In genomic region chr17:35087731-35088646, GRCh38 we compare ENCODE assay signal across 8 cellular contexts. TPM values are rescaled to one million over a fixed set of nuclear protein-coding genes. Genes with fewer than 3 reads are reported as not detected.
DNase-seq lines count a peak whose midpoint lies in the region; FAIRE-seq and TF ChIP-seq lines count a peak whose summit lies in the region.

No MANE protein-coding gene starts in this region.

- no peaks in the 10 kb centered on the region for H3K36me3 ChIP-seq in keratinocyte (ENCODE audit: control insufficient read depth in 2 of 2, extremely low read depth in 1 of 2, insufficient read depth in 2 of 2, low read length in 2 of 2)
- no peaks in the 10 kb centered on the region for H3K36me3 ChIP-seq in small intestine (ENCODE audit: control insufficient read depth in 2 of 2, insufficient read depth in 2 of 2, low read length in 2 of 2)

- no peaks in the 10 kb centered on the region for H3K36me3 Mint-ChIP-seq in chondrocyte (ENCODE audit: low read depth)

- H4K20me1 ChIP-seq in keratinocyte (ENCODE audit: control insufficient read depth, extremely low read depth, insufficient read depth, low read length): no peaks in the 10 kb centered on the region

- H3K4me3 Mint-ChIP-seq in chondrocyte (ENCODE audit: unreplicated experiment): peak overlapping the region; percentile 94

- DNase-seq in stimulated activated naive CD4-positive, alpha-beta T cell (lab: John Stamatoyannopoulos, UW): peak; percentile 8 to 66 (median 20)
- DNase-seq in stimulated activated naive CD4-positive, alpha-beta T cell treated with Interleukin-2 at 50 U/mL for 16 hours (lab: John Stamatoyannopoulos, UW): no peak
- DNase-seq in HT1080 (ENCODE audit: low read depth): peak; percentile 42
- peak; percentile 7 for DNase-seq in T-helper 9 cell
- no peak for DNase-seq in chondrocyte (ENCODE audit: low spot score)
- no peak for DNase-seq in keratinocyte (ENCODE audit: low read depth, low spot score)
- DNase-seq in small intestine: peak; percentile 92
- no peak for DNase-seq in SHP77 treated with DMSO at 0.1 percent for 48 hours (lab: John Stamatoyannopoulos, UW)

- no peaks in the 10 kb centered on the region for H3K27me3 ChIP-seq in keratinocyte (ENCODE audit: control insufficient read depth, extremely low read depth, insufficient read depth, low read length)
- H3K27me3 ChIP-seq in small intestine (ENCODE audit: control insufficient read depth in 2 of 2, insufficient read depth in 2 of 2, low read length in 2 of 2): no peaks in the 10 kb centered on the region

- no peaks in the 10 kb centered on the region for H3K27me3 Mint-ChIP-seq in chondrocyte (ENCODE audit: low read depth)

- H3K4me1 ChIP-seq in keratinocyte (ENCODE audit: control insufficient read depth, extremely low read depth, insufficient read depth, low read length) (peaks cover 55% of the 10 kb centered on the region), small intestine (ENCODE audit: control insufficient read depth in 2 of 2, insufficient read depth in 1 of 2, low read depth in 1 of 2, low read length in 1 of 2) (peaks cover 0 to 4% of the 10 kb centered on the region in 2 donors)

- peak overlapping the region; percentile 96 for H3K27ac Mint-ChIP-seq in chondrocyte (ENCODE audit: unreplicated experiment)

- peaks cover 42% of the 10 kb centered on the region for H3K79me2 ChIP-seq in keratinocyte (ENCODE audit: control insufficient read depth, insufficient read depth, low read length)

- peak overlapping the region; percentile 97 for H3K4me2 ChIP-seq in keratinocyte (ENCODE audit: control insufficient read depth, extremely low read depth, insufficient read depth, low read depth, low read length)

- 1 to 7% (median 3%) methylated on average over 22 of the region's 22 CpGs for WGBS in small intestine, 3 donors

- dilution Hi-C loops in keratinocyte (cut with MboI; ENCODE audit: extremely low pct_ligation_motif_present, low sequenced_read_pairs): no loop called here

- FAIRE-seq in keratinocyte (lab: Jason Lieb, UNC): peak; percentile 13
- FAIRE-seq in small intestine (lab: Jason Lieb, UNC): no peak

- no peaks in the 10 kb centered on the region for H3K9me3 Mint-ChIP-seq in chondrocyte (ENCODE audit: low read depth)

- H3K4me3 ChIP-seq in keratinocyte (ENCODE audit: control insufficient read depth in 2 of 3, extremely low read depth in 1 of 3, insufficient read depth in 2 of 3, low read depth in 1 of 3, low read length in 3 of 3) (peak overlapping the region; percentile 86 to 90 (median 89)), small intestine (ENCODE audit: low read depth in 1 of 2, low read length in 2 of 2) (peak overlapping the region; percentile 94 to 100)

- H3K4me1 Mint-ChIP-seq in chondrocyte (ENCODE audit: low read depth): peaks cover 33% of the 10 kb centered on the region

- H3K27ac ChIP-seq in keratinocyte (ENCODE audit: control insufficient read depth, insufficient read depth, low read length): peak overlapping the region; percentile 94
- H3K27ac ChIP-seq in small intestine (ENCODE audit: low read depth in 1 of 2, low read length in 1 of 2): peak overlapping the region; percentile 97 to 100

- H3K9me1 ChIP-seq in keratinocyte (ENCODE audit: control insufficient read depth, extremely low read depth, insufficient read depth, low read length): no peaks in the 10 kb centered on the region

- TF ChIP-seq CTCF in chondrocyte (IDR thresholded peaks at IDR 0.05) (peak; percentile 40), keratinocyte (optimal IDR thresholded peaks at IDR 0.05 in 1 of 3, IDR thresholded peaks at IDR 0.05 in 1 of 3, conservative IDR thresholded peaks at IDR 0.05 in 1 of 3; ENCODE audit: extremely low read depth in 1 of 3, insufficient read depth in 2 of 3, low read length in 3 of 3) (peak in 1 of 3 experiments; percentile 13)

- H3K9ac ChIP-seq in keratinocyte (ENCODE audit: control insufficient read depth, extremely low read depth, insufficient read depth, low read length): peak overlapping the region; percentile 94

- H3K9me3 ChIP-seq in keratinocyte (ENCODE audit: control insufficient read depth, low read depth, low read length) (no peaks in the 10 kb centered on the region), small intestine (ENCODE audit: control insufficient read depth, low read depth) (no peaks in the 10 kb centered on the region)

- peak overlapping the region; percentile 63 for H2AFZ ChIP-seq in keratinocyte (ENCODE audit: control insufficient read depth, low read length)

RNA-seq across cellular contexts. Expression of gene RFFL, which starts 24.5 kb away (rescaled TPM):
- 20.7 and 23.7 TPM in 2 replicates for total RNA-seq in HT1080 (2014; rRNA removed; shearing (Covaris generic))
- 19.1 and 24.6 TPM in 2 replicates for polyA plus RNA-seq in HT1080 (2015; cell fraction: cytosol; rRNA removed)
- 15.9 TPM in 2 replicates for polyA plus RNA-seq in HT1080 (2015; cell fraction: nucleus; rRNA removed)
- total RNA-seq in chondrocyte: 11.1 to 16.5 TPM (median 14.0 TPM) in 3 replicates
- polyA plus RNA-seq in keratinocyte (10.7 to 17.0 TPM (median 13.5 TPM) in 3 replicates), small intestine (10 to 100 TPM in 2 of 3 donors, 1 to 10 TPM in 1; 10.0 to 18.5 (median 15.2) TPM)
- 5.3 TPM for polyA plus RNA-seq in keratinocyte (2011; ENCODE audit: low read depth)
- 10.4 and 13.6 TPM in 2 replicates for polyA plus RNA-seq in keratinocyte (2011; cell fraction: cytosol; rRNA removed)
- polyA plus RNA-seq in keratinocyte (2011; cell fraction: nucleus; rRNA removed): 13.0 and 13.4 TPM in 2 replicates
- polyA plus RNA-seq in keratinocyte (2012; ENCODE audit: low replicate concordance): 8.8 and 13.2 TPM in 2 replicates
- polyA minus RNA-seq in keratinocyte: 43.7 to 112 TPM (median 46.5 TPM) in 3 replicates
- 26.7 TPM for polyA minus RNA-seq in keratinocyte (2011; cell fraction: cytosol; rRNA and poly(A)+ RNA removed)
- polyA minus RNA-seq in keratinocyte (2011; cell fraction: nucleus; rRNA and poly(A)+ RNA removed): 9.3 and 17.8 TPM in 2 replicates

RNA-seq across cellular contexts. Expression of gene RAD51D, which starts 31.7 kb away (rescaled TPM):
- total RNA-seq in HT1080 (2014; rRNA removed; shearing (Covaris generic)): 8.6 and 10.1 TPM in 2 replicates
- 12.5 and 13.4 TPM in 2 replicates for polyA plus RNA-seq in HT1080 (2015; cell fraction: cytosol; rRNA removed)
- 17.0 and 21.2 TPM in 2 replicates for polyA plus RNA-seq in HT1080 (2015; cell fraction: nucleus; rRNA removed)
- 11.1 to 13.4 TPM (median 11.2 TPM) in 3 replicates for total RNA-seq in chondrocyte
- polyA plus RNA-seq in keratinocyte (2.7 to 8.2 TPM (median 4.9 TPM) in 3 replicates), small intestine (1 to 10 TPM in 2 of 3 donors, under 1 TPM in 1; 0.89 to 9.7 (median 5.1) TPM)
- polyA plus RNA-seq in keratinocyte (2011; ENCODE audit: low read depth): 0.51 TPM
- polyA plus RNA-seq in keratinocyte (2011; cell fraction: cytosol; rRNA removed): 2.4 and 2.6 TPM in 2 replicates
- 4.4 and 5.6 TPM in 2 replicates for polyA plus RNA-seq in keratinocyte (2011; cell fraction: nucleus; rRNA removed)
- polyA plus RNA-seq in keratinocyte (2012; ENCODE audit: low replicate concordance): 0.86 and 5.6 TPM in 2 replicates
- 3.8 to 4.9 TPM (median 4.4 TPM) in 3 replicates for polyA minus RNA-seq in keratinocyte
- 3.8 TPM for polyA minus RNA-seq in keratinocyte (2011; cell fraction: cytosol; rRNA and poly(A)+ RNA removed)
- polyA minus RNA-seq in keratinocyte (2011; cell fraction: nucleus; rRNA and poly(A)+ RNA removed): 2.1 and 3.2 TPM in 2 replicates

RNA-seq across cellular contexts. Expression of gene FNDC8, which starts 33.4 kb away (rescaled TPM):
- not detected in 2 replicates for total RNA-seq in HT1080 (2014; rRNA removed; shearing (Covaris generic))
- not detected in 2 replicates for polyA plus RNA-seq in HT1080 (2015; cell fraction: cytosol; rRNA removed)
- not detected in 2 replicates for polyA plus RNA-seq in HT1080 (2015; cell fraction: nucleus; rRNA removed)
- total RNA-seq in chondrocyte: not detected in 3 replicates
- polyA plus RNA-seq in keratinocyte (not detected in 3 replicates), small intestine (not detected)
- polyA plus RNA-seq in keratinocyte (2011; ENCODE audit: low read depth): not detected
- polyA plus RNA-seq in keratinocyte (2011; cell fraction: cytosol; rRNA removed): not detected in 2 replicates
- not detected in 2 replicates for polyA plus RNA-seq in keratinocyte (2011; cell fraction: nucleus; rRNA removed)
- polyA plus RNA-seq in keratinocyte (2012; ENCODE audit: low replicate concordance): 0.11 TPM in 1 of 2 replicates, not detected in the other
- polyA minus RNA-seq in keratinocyte: not detected in 3 replicates
- not detected for polyA minus RNA-seq in keratinocyte (2011; cell fraction: cytosol; rRNA and poly(A)+ RNA removed)
- not detected in 2 replicates for polyA minus RNA-seq in keratinocyte (2011; cell fraction: nucleus; rRNA and poly(A)+ RNA removed)

RNA-seq across cellular contexts. Expression of gene NLE1, which starts 54.1 kb away (rescaled TPM):
- 42.9 and 47.2 TPM in 2 replicates for total RNA-seq in HT1080 (2014; rRNA removed; shearing (Covaris generic))
- 23.8 and 27.7 TPM in 2 replicates for polyA plus RNA-seq in HT1080 (2015; cell fraction: cytosol; rRNA removed)
- polyA plus RNA-seq in HT1080 (2015; cell fraction: nucleus; rRNA removed): 26.7 and 27.8 TPM in 2 replicates
- total RNA-seq in chondrocyte: 10.2 to 12.7 TPM (median 12.0 TPM) in 3 replicates
- polyA plus RNA-seq in keratinocyte: 13.5 to 18.6 TPM (median 16.0 TPM) in 3 replicates
- 3.7 TPM for polyA plus RNA-seq in keratinocyte (2011; ENCODE audit: low read depth)
- polyA plus RNA-seq in keratinocyte (2011; cell fraction: cytosol; rRNA removed): 11.1 and 15.0 TPM in 2 replicates
- polyA plus RNA-seq in keratinocyte (2011; cell fraction: nucleus; rRNA removed): 16.8 and 17.2 TPM in 2 replicates
- 9.8 and 19.7 TPM in 2 replicates for polyA plus RNA-seq in keratinocyte (2012; ENCODE audit: low replicate concordance)
- polyA minus RNA-seq in keratinocyte: 15.4 to 28.5 TPM (median 18.9 TPM) in 3 replicates
- 35.7 TPM for polyA minus RNA-seq in keratinocyte (2011; cell fraction: cytosol; rRNA and poly(A)+ RNA removed)
- polyA minus RNA-seq in keratinocyte (2011; cell fraction: nucleus; rRNA and poly(A)+ RNA removed): 7.5 and 12.3 TPM in 2 replicates
- 10 to 100 TPM in 1 of 3 donors, 1 to 10 TPM in 2; 1.8 to 13.9 (median 3.2) TPM for polyA plus RNA-seq in small intestine

RNA-seq across cellular contexts. Expression of gene UNC45B, which starts 59.6 kb away (rescaled TPM):
- not detected in 2 replicates for total RNA-seq in HT1080 (2014; rRNA removed; shearing (Covaris generic))
- not detected in 2 replicates for polyA plus RNA-seq in HT1080 (2015; cell fraction: cytosol; rRNA removed)
- polyA plus RNA-seq in HT1080 (2015; cell fraction: nucleus; rRNA removed): not detected in 2 replicates
- total RNA-seq in chondrocyte: not detected in 3 replicates
- polyA plus RNA-seq in keratinocyte (0.03 to 0.04 TPM in 2 of 3 replicates, not detected in the other), small intestine (not detected)
- 0.10 TPM for polyA plus RNA-seq in keratinocyte (2011; ENCODE audit: low read depth)
- 0.02 and 0.03 TPM in 2 replicates for polyA plus RNA-seq in keratinocyte (2011; cell fraction: cytosol; rRNA removed)
- 0.11 and 0.15 TPM in 2 replicates for polyA plus RNA-seq in keratinocyte (2011; cell fraction: nucleus; rRNA removed)
- 0.04 TPM in 1 of 2 replicates, not detected in the other for polyA plus RNA-seq in keratinocyte (2012; ENCODE audit: low replicate concordance)
- 0.06 to 0.30 TPM in 2 of 3 replicates, not detected in the other for polyA minus RNA-seq in keratinocyte
- polyA minus RNA-seq in keratinocyte (2011; cell fraction: cytosol; rRNA and poly(A)+ RNA removed): not detected
- not detected in 2 replicates for polyA minus RNA-seq in keratinocyte (2011; cell fraction: nucleus; rRNA and poly(A)+ RNA removed)

Comparison
In these comparisons a context has a peak if more than half of its experiments do, and no peak if none do; other contexts are left out.
1. DNase-seq: peak in stimulated activated naive CD4-positive, alpha-beta T cell (6 of 6), HT1080 (single experiment), T-helper 9 cell (single experiment) and small intestine (single experiment); none in stimulated activated naive CD4-positive, alpha-beta T cell treated with Interleukin-2 at 50 U/mL for 16 hours (single experiment), chondrocyte (single experiment), keratinocyte (single experiment) and SHP77 treated with DMSO at 0.1 percent for 48 hours (single experiment).